Comparison of ENCODE assay signal across 20 cellular contexts in genomic region chr20:17579369-17580039, GRCh38. TPM values are rescaled to one million over a fixed set of nuclear protein-coding genes. Genes with fewer than 3 reads are reported as not detected.
DNase-seq lines count a peak whose midpoint lies in the region; ATAC-seq, FAIRE-seq and TF ChIP-seq lines count a peak whose summit lies in the region.
"Had no signal": no experiment of that assay in that cellular context is flagged by ENCODE, and none has a peak within 500 bp of the region (broad histone marks: within the 10 kb centered on the region; RNA-seq: fewer than 3 reads in every experiment).

No MANE protein-coding gene starts in this region.

- no peak overlapping the region for H3K18ac ChIP-seq in trophoblast cell (ENCODE audit: low read length)

- TF ChIP-seq POLR2A in HCT116 (IDR thresholded peaks at IDR 0.05; ENCODE audit: borderline replicate concordance, extremely low read depth, insufficient read depth, insufficient read length) (no peak), GM12891 (IDR thresholded peaks at IDR 0.05; ENCODE audit: low read depth, low read length) (no peak)

- WGBS in trophoblast cell (ENCODE audit: extremely low coverage, insufficient coverage, insufficient read length) = no CpG with 5 or more reads among the region's 4 CpGs

- DNase-seq in HCT116 (ENCODE audit: low read depth, low spot score) = no peak
- peak; percentile 29 for DNase-seq in RCC 7860 (ENCODE audit: low spot score)
- DNase-seq in epithelial cell of prostate (ENCODE audit: low read depth, low spot score) = no peak
- DNase-seq in trophoblast cell = no peak
- no peak for DNase-seq in GM12891 (ENCODE audit: insufficient read length, low spot score)
- DNase-seq in SKM-1 treated with dmso at 0.1 percent for 144 hours (lab: John Stamatoyannopoulos, UW; ENCODE audit: unreplicated experiment) = no peak
- DNase-seq in ecto neural progenitor cell (ENCODE audit: low spot score) = no peak
- DNase-seq: activated CD4-positive, alpha-beta T cell treated with anti-CD3 and anti-CD28 coated beads for 48 hours; activated CD8-positive, alpha-beta memory T cell treated with anti-CD3 and anti-CD28 coated beads, Interleukin-2, amount 50 U/mL, for 4 hours; activated gamma-delta T cell; NCI-H1417 treated with DMSO at 0.1 percent for 48 hours; NCI-H526 treated with DMSO at 0.1 percent for 48 hours; right cardiac atrium; stomach; T1000 had no signal

- POLR2A ChIA-PET in HCT116 (lab: Charles Lee) = interaction anchor here (2.1 to 2.7 kb wide), 2 partner anchors 9 to 22 kb away, joined by 5 to 21 read pairs; partner anchors contain the start of gene DSTN

- intact Hi-C loops in HCT116 (cut with micrococcal nuclease) = no loop called here

- H4K91ac ChIP-seq in trophoblast cell (ENCODE audit: low read depth, low read length) = no peak overlapping the region

- peaks cover 13 to 50% of the 10 kb centered on the region in 2 experiments; a peak in 3 of 4 replicates for H3K4me1 ChIP-seq in HCT116 (ENCODE audit: control insufficient read depth in 1 of 2, insufficient read depth in 2 of 2, low read length in 2 of 2)
- peaks cover 8 to 15% of the 10 kb centered on the region in 2 experiments for H3K4me1 ChIP-seq in trophoblast cell (ENCODE audit: control insufficient read depth in 1 of 2, insufficient read depth in 2 of 2, low read length in 2 of 2)

- no peak overlapping the region for H3K14ac ChIP-seq in trophoblast cell (ENCODE audit: low read length)

- TF ChIP-seq RAD21 in HCT116 (IDR thresholded peaks at IDR 0.05; ENCODE audit: low read depth) = no peak

- 0 out of 4 replicates have a peak, but pooled peaks cover 0 to 2% of the 10 kb centered on the region in 2 experiments for H3K36me3 ChIP-seq in HCT116 (ENCODE audit: control insufficient read depth in 1 of 2, insufficient read depth in 2 of 2, low read length in 2 of 2)
- H3K36me3 ChIP-seq in trophoblast cell (ENCODE audit: control insufficient read depth in 1 of 2, insufficient read depth in 2 of 2, low read length in 2 of 2) = peaks cover 5% of the 10 kb centered on the region in 2 experiments
- H3K36me3 ChIP-seq: HAP-1, neutrophil had no signal

- no peaks in the 10 kb centered on the region for H3K79me1 ChIP-seq in trophoblast cell (ENCODE audit: low read length)

- H3K9me3 ChIP-seq in HCT116 (ENCODE audit: control insufficient read depth in 1 of 2, insufficient read depth in 1 of 2, low read depth in 1 of 2, low read length in 2 of 2) (no peaks in the 10 kb centered on the region), trophoblast cell (ENCODE audit: insufficient read depth, low read depth, low read length) (no peaks in the 10 kb centered on the region)
- H3K9me3 ChIP-seq: HAP-1, neutrophil, stomach had no signal

- H3K27ac ChIP-seq in HCT116 (ENCODE audit: low read depth, low read length) (no peak overlapping the region), epithelial cell of prostate (peak overlapping the region; percentile 53), trophoblast cell (ENCODE audit: low read depth, low read length) (no peak overlapping the region)
- H3K27ac ChIP-seq: neutrophil had no signal

- ATAC-seq in HCT116 = no peak; the same call in none of the 2 replicates
- ATAC-seq: right cardiac atrium had no signal

- RAD21 ChIA-PET in HCT116 (lab: Charles Lee; ENCODE audit: low non-redundant PET in 1 of 2, low total read pairs in 2 of 2, uncharacterized antibody in 2 of 2, unreplicated experiment in 2 of 2) = no interaction called here

- H3K9ac ChIP-seq in HCT116 (ENCODE audit: low read length) (no peak overlapping the region), trophoblast cell (ENCODE audit: low read length) (no peak overlapping the region)

- H2BK12ac ChIP-seq in trophoblast cell (ENCODE audit: low read length) = no peak overlapping the region

- H3K23ac ChIP-seq in trophoblast cell (ENCODE audit: low read length) = no peak overlapping the region

- H3K9me2 ChIP-seq in HCT116 (ENCODE audit: insufficient read depth) = no peaks in the 10 kb centered on the region

- H3K4me3 ChIP-seq in HCT116 (replicated peaks in 1 of 2; ENCODE audit: low read depth in 1 of 2, low read length in 2 of 2) = no peak overlapping the region
- H3K4me3 ChIP-seq in trophoblast cell (ENCODE audit: low read depth, low read length) = no peak overlapping the region
- H3K4me3 ChIP-seq: HAP-1, stomach had no signal

- H3K27me3 ChIP-seq in HCT116 (ENCODE audit: insufficient read depth, low read length) = no peaks in the 10 kb centered on the region
- no peaks in the 10 kb centered on the region for H3K27me3 ChIP-seq in trophoblast cell (ENCODE audit: insufficient read depth, low read length)
- H3K27me3 ChIP-seq: neutrophil, stomach had no signal

- peak overlapping the region; percentile 98 for H3K4ac ChIP-seq in trophoblast cell (ENCODE audit: low read depth, low read length)

- TF ChIP-seq CTCF in HCT116 (IDR thresholded peaks at IDR 0.05 in 2 of 3, conservative IDR thresholded peaks at IDR 0.05 in 1 of 3; ENCODE audit: borderline replicate concordance in 1 of 3, insufficient read depth in 1 of 3, low read depth in 2 of 3, low read length in 2 of 3) = no peak

- peaks cover 19% of the 10 kb centered on the region; the same call in 1 of the 2 replicates for H4K20me1 ChIP-seq in HCT116 (ENCODE audit: insufficient read depth)

- H2AK5ac ChIP-seq in trophoblast cell (ENCODE audit: low read length) = no peak overlapping the region

- CTCF ChIA-PET in HCT116 (lab: Charles Lee) = interaction anchor here (0.8 kb wide), 1 partner anchor 9 kb away, joined by 3 read pairs; no protein-coding TSS in a partner anchor

- peaks cover 100% of the 10 kb centered on the region for H3K79me2 ChIP-seq in HCT116 (ENCODE audit: insufficient read depth, low read length)
- H3K79me2 ChIP-seq in trophoblast cell (ENCODE audit: control insufficient read depth, insufficient read depth, low read length, poor library complexity) = peaks cover 25% of the 10 kb centered on the region

- no peak overlapping the region for H4K8ac ChIP-seq in trophoblast cell (ENCODE audit: low read depth, low read length)

- no TSS peak for BruUV-seq in HCT116 (replicated peaks; lab: Mats Ljungman, UMichigan)

- FAIRE-seq in RCC 7860 (lab: Jason Lieb, UNC) (no peak), GM12891 (lab: Jason Lieb, UNC) (no peak)
- FAIRE-seq: colon, frontal cortex, GM19239 had no signal

- no peak overlapping the region for H2AFZ ChIP-seq in HCT116 (ENCODE audit: low read depth, low read length, poor library complexity, severe bottlenecking)
- H2AFZ ChIP-seq in trophoblast cell (ENCODE audit: insufficient read depth, low read length, poor library complexity) = no peak overlapping the region

- H4K12ac ChIP-seq in trophoblast cell (ENCODE audit: low read depth, low read length) = no peak overlapping the region

- no peak overlapping the region for H2BK120ac ChIP-seq in trophoblast cell (ENCODE audit: insufficient read depth, low read length, poor library complexity)

- H3K4me2 ChIP-seq in HCT116 (ENCODE audit: low read length) = peak overlapping the region; percentile 33
- H3K4me2 ChIP-seq in trophoblast cell (ENCODE audit: low read length) = no peak overlapping the region

- H2BK5ac ChIP-seq in trophoblast cell (ENCODE audit: low read depth, low read length, poor library complexity) = no peak overlapping the region

TF ChIP-seq in HCT116, 20 proteins besides CTCF, POLR2A, EP300 and RAD21 (continues in another document):
- TF ChIP-seq EGR1 (IDR thresholded peaks at IDR 0.05; ENCODE audit: low read depth) (no peak), FOSL1 (IDR thresholded peaks at IDR 0.05; ENCODE audit: low read depth) (no peak), EZH2phosphoT487 (IDR thresholded peaks at IDR 0.05; ENCODE audit: borderline replicate concordance) (no peak)

TF ChIP-seq in GM12891, 5 proteins besides CTCF, POLR2A, EP300 and RAD21:
- TF ChIP-seq POLR2AphosphoS5 (IDR thresholded peaks at IDR 0.05; ENCODE audit: low read depth, low read length) = no peak
- TF ChIP-seq TAF1 (IDR thresholded peaks at IDR 0.05; ENCODE audit: low read depth, low read length) = no peak
- TF ChIP-seq PAX5 (IDR thresholded peaks at IDR 0.05; ENCODE audit: insufficient read depth, low read length, severe bottlenecking) = no peak
- no peak for TF ChIP-seq POU2F2 (IDR thresholded peaks at IDR 0.05; ENCODE audit: low read depth, low read length)
- TF ChIP-seq SPI1 (IDR thresholded peaks at IDR 0.05; ENCODE audit: low read depth, low read length) = no peak

RNA-seq across cellular contexts. Expression of gene DSTN, which starts 9.6 kb away (rescaled TPM):
- total RNA-seq in HCT116 (2021; ENCODE audit: unreplicated experiment) = 202 TPM
- polyA plus RNA-seq in HCT116 (2012) = 96.2 and 121 TPM in 2 replicates
- polyA plus RNA-seq in trophoblast cell (2013) = 565 and 566 TPM in 2 replicates
- polyA plus RNA-seq in GM12891 (2012; ENCODE audit: low read depth, missing spikeins) = 61.6 TPM

RNA-seq across cellular contexts. Expression of gene BFSP1, which starts 48.3 kb away (rescaled TPM):
- total RNA-seq in HCT116 (2021; ENCODE audit: unreplicated experiment) = 8.8 TPM
- polyA plus RNA-seq in HCT116 (2012) = 4.2 and 5.4 TPM in 2 replicates
- 2.2 and 2.7 TPM in 2 replicates for polyA plus RNA-seq in trophoblast cell (2013)
- polyA plus RNA-seq in GM12891 (2012; ENCODE audit: low read depth, missing spikeins) = 0.06 TPM
